10 cellular contexts compared by ENCODE assay signal in the genomic region with DNA sequence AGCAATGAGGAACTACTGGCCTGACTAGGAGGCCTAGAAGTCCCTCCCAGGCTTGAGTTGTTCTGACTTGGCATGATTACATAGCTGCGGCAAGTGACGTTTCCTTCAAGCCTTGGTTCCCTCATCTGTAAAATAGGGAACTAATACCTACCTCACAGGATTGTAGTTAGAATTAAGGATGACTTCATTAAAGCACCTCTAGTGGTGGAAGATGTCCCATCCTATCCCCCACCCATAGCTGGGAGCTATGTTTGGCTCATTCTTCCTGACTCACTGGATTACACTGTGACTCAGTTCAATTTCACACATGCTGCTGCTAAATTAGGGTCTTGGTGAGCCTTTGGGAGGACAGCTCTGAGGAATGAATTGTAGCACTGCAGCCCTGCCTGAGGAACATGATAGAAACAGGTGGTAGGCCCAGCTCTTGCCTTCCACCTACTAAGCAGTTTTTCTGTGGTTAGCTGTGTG. TPM values are rescaled to one million over a fixed set of nuclear protein-coding genes. Genes with fewer than 3 reads are reported as not detected.
DNase-seq lines count a peak whose midpoint lies in the region; ATAC-seq, FAIRE-seq and TF ChIP-seq lines count a peak whose summit lies in the region.
"Had no signal": no experiment of that assay in that cellular context is flagged by ENCODE, and none has a peak within 500 bp of the region (broad histone marks: within the 10 kb centered on the region; RNA-seq: fewer than 3 reads in every experiment).

No MANE protein-coding gene starts in this region.

- H2AFZ ChIP-seq in mesenchymal stem cell (ENCODE audit: low read depth, low read length): no peak overlapping the region
- H2AFZ ChIP-seq: parathyroid adenoma had no signal

- no peak overlapping the region for H3K4ac ChIP-seq in mesenchymal stem cell (ENCODE audit: low read depth in 1 of 2, low read length in 2 of 2)

- no peak overlapping the region for H2AK5ac ChIP-seq in mesenchymal stem cell (ENCODE audit: low read length, severe bottlenecking)

- no peak overlapping the region for H4K8ac ChIP-seq in mesenchymal stem cell (ENCODE audit: low read length)

- no peak overlapping the region for H3K4me2 ChIP-seq in mesenchymal stem cell (ENCODE audit: low read length, poor library complexity, severe bottlenecking)

- H3K9me3 ChIP-seq in adrenal gland (replicated peaks in 1 of 3) (no peaks in the 10 kb centered on the region), mesenchymal stem cell (ENCODE audit: control insufficient read depth, low read length) (no peaks in the 10 kb centered on the region)

- ATAC-seq in activated CD4-positive, CD25-positive, alpha-beta regulatory T cell treated with anti-CD3 and anti-CD28 coated beads, Interleukin-2, amount 50 U/mL, for 24 hours: peak; percentile 56 to 63
- no peak for ATAC-seq in HG03457 (IDR thresholded peaks at IDR 0.05; ENCODE audit: unreplicated experiment)

- H3K4me1 ChIP-seq in adrenal gland (replicated peaks in 1 of 2) (peaks cover 43 to 65% of the 10 kb centered on the region in 2 donors), mesenchymal stem cell (ENCODE audit: control insufficient read depth, insufficient read depth, low read depth, low read length) (peaks cover 26% of the 10 kb centered on the region)
- H3K4me1 ChIP-seq: parathyroid adenoma had no signal

- H3K14ac ChIP-seq in mesenchymal stem cell (ENCODE audit: low read length in 2 of 2): no peak overlapping the region

- H4K91ac ChIP-seq in mesenchymal stem cell (ENCODE audit: low read length): no peak overlapping the region

- TF ChIP-seq CTCF in adrenal gland (IDR thresholded peaks at IDR 0.05): peak in 2 of 6 experiments; percentile 6 to 16

- H3K9ac ChIP-seq in mesenchymal stem cell (ENCODE audit: low read length): peak overlapping the region; percentile 33
- H3K9ac ChIP-seq: parathyroid adenoma had no signal

- WGBS in adrenal gland, 4 donors: 68 to 79% (median 75%) methylated on average over 2 of the region's 2 CpGs
- WGBS in mesenchymal stem cell: 86% methylated on average over 2 of the region's 2 CpGs

- no peak overlapping the region for H2BK12ac ChIP-seq in mesenchymal stem cell (ENCODE audit: low read length in 2 of 2)

- FAIRE-seq in HTR-8/SVneo (lab: Jason Lieb, UNC): peak; percentile 77
- FAIRE-seq: A204.1 had no signal

- H2BK15ac ChIP-seq in mesenchymal stem cell (ENCODE audit: low read depth, poor library complexity, severe bottlenecking): no peak overlapping the region

- H3K27me3 ChIP-seq in adrenal gland (no peaks in the 10 kb centered on the region), mesenchymal stem cell (ENCODE audit: control insufficient read depth in 1 of 2, insufficient read depth in 1 of 2, low read length in 2 of 2) (no peaks in the 10 kb centered on the region)

- H3K36me3 ChIP-seq in adrenal gland (replicated peaks in 1 of 2) (no peaks in the 10 kb centered on the region), mesenchymal stem cell (ENCODE audit: control insufficient read depth in 1 of 2, insufficient read depth in 2 of 2, low read depth in 1 of 2, low read length in 2 of 2) (peaks cover 4 to 5% of the 10 kb centered on the region in 2 experiments)

- H3K4me3 ChIP-seq in adrenal gland: no peak overlapping the region
- H3K4me3 ChIP-seq in mesenchymal stem cell (ENCODE audit: insufficient read depth in 1 of 2, low read depth in 1 of 2, low read length in 2 of 2): no peak overlapping the region

- no peak overlapping the region for H3K23ac ChIP-seq in mesenchymal stem cell (ENCODE audit: low read length in 2 of 2)

- intact Hi-C loops in adrenal gland (cut with DNase I): no loop called here

- DNase-seq in activated CD4-positive, CD25-positive, alpha-beta regulatory T cell (lab: John Stamatoyannopoulos, UW): no peak
- DNase-seq in HTR-8/SVneo (ENCODE audit: insufficient read length, low spot score): peak; percentile 54
- DNase-seq in adrenal gland: no peak
- DNase-seq in mesenchymal stem cell: peak; percentile 81
- DNase-seq in NCI-H2196 treated with DMSO at 0.1 percent for 48 hours (lab: John Stamatoyannopoulos, UW; ENCODE audit: unreplicated experiment): no peak
- no peak for DNase-seq in NCI-H146 (lab: John Stamatoyannopoulos, UW)

- TF ChIP-seq POLR2A in adrenal gland (IDR thresholded peaks at IDR 0.05): no peak

- H3K79me1 ChIP-seq in mesenchymal stem cell (replicated peaks; ENCODE audit: low read length, poor library complexity, severe bottlenecking): no peaks in the 10 kb centered on the region

- H2BK120ac ChIP-seq in mesenchymal stem cell (ENCODE audit: low read depth, low read length): no peak overlapping the region

- H2BK5ac ChIP-seq in mesenchymal stem cell (ENCODE audit: low read depth, low read length, poor library complexity, severe bottlenecking): no peak overlapping the region

- H3K18ac ChIP-seq in mesenchymal stem cell (ENCODE audit: low read depth in 1 of 2, low read length in 2 of 2): no peak overlapping the region

- H3K27ac ChIP-seq in adrenal gland (peak overlapping the region in 3 of 5 donors; percentile 71 to 78 (median 74)), mesenchymal stem cell (ENCODE audit: low read length, poor library complexity, severe bottlenecking) (no peak overlapping the region)
- H3K27ac ChIP-seq: parathyroid adenoma had no signal

RNA-seq across cellular contexts. Expression of gene SHISA4, which starts 6.0 kb away (rescaled TPM):
- total RNA-seq in adrenal gland: 100 to 1,000 TPM in 4 of 8 donors, 10 to 100 TPM in 4; 39.0 to 221 (median 99.1) TPM
- 10 to 100 TPM; 49.7 to 62.8 (median 51.0) TPM for polyA plus RNA-seq in adrenal gland
- 32.9 TPM for polyA plus RNA-seq in mesenchymal stem cell (2013, experiment 1 of 2)
- 33.3 TPM for polyA plus RNA-seq in mesenchymal stem cell (2013, experiment 2 of 2)

RNA-seq across cellular contexts. Expression of gene IPO9, which starts 53.7 kb away (rescaled TPM):
- total RNA-seq in adrenal gland: 10 to 100 TPM; 13.6 to 45.2 (median 28.0) TPM
- 10 to 100 TPM; 23.6 to 34.4 (median 29.1) TPM for polyA plus RNA-seq in adrenal gland
- polyA plus RNA-seq in mesenchymal stem cell (2013, experiment 1 of 2): 30.8 TPM
- 34.0 TPM for polyA plus RNA-seq in mesenchymal stem cell (2013, experiment 2 of 2)

Comparison
In these comparisons a context has a peak if more than half of its experiments do, and no peak if none do; other contexts are left out.
1. DNase-seq: peak in HTR-8/SVneo (single experiment) and mesenchymal stem cell (single experiment); none in activated CD4-positive, CD25-positive, alpha-beta regulatory T cell (0 of 4), adrenal gland (0 of 7), NCI-H2196 treated with DMSO at 0.1 percent for 48 hours (single experiment) and NCI-H146 (single experiment).